In the genomic region with DNA sequence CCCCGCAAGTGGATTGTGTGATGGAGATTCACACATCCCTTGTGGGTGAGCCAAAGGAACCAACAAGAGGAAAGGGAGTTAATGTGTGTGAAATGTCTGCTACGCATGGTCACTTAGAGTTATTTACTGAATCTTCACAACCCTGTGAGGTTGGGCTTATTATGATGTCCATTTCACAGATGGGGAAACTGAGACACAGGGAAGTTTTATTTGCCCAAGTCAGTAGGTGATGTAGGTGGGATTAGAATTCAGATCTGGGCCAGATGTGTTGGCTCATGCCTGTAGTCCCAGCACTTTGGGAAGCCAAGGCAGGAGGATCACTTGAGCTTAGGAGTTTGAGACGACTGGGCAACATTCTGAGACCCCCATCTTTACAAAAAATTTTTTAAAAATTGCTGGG, we compare ENCODE assay signal across 10 cellular contexts. TPM values are rescaled to one million over a fixed set of nuclear protein-coding genes. Genes with fewer than 3 reads are reported as not detected.
"Had no signal": no experiment of that assay in that cellular context is flagged by ENCODE, and none has a peak within 500 bp of the region (broad histone marks: within the 10 kb centered on the region; RNA-seq: fewer than 3 reads in every experiment).

No MANE protein-coding gene starts in this region.

- H3K4me2 ChIP-seq: GM23338, KMS-11 had no signal

- DNase-seq: H7, HFFc6, IMR-90, Karpas-422, KBM-7 had no signal

- H3K9me3 Mint-ChIP-seq: GM23338, HFFc6 had no signal

- ATAC-seq: GM23338, HCT116 had no signal

- H3K36me3 ChIP-seq: HAP-1 had no signal

- H3K9me3 ChIP-seq: HAP-1 had no signal

- H3K27ac ChIP-seq: KMS-11 had no signal

- H3K4me3 ChIP-seq: GM23338, HAP-1 had no signal

- H3K4me3 Mint-ChIP-seq: GM23338, HFFc6 had no signal

- H3K4me1 ChIP-seq: HAP-1 had no signal

- H2AFZ ChIP-seq: GM23338 had no signal

- H3K9ac ChIP-seq: KMS-11 had no signal

- H3K27ac Mint-ChIP-seq: GM23338, HFFc6 had no signal

RNA-seq across cellular contexts. Expression of a gene that starts 11.6 kb away (rescaled TPM):
- total RNA-seq: HFFc6, IMR-90 had no signal
- polyA plus RNA-seq: IMR-90 had no signal

RNA-seq across cellular contexts. Expression of a gene that starts 37.7 kb away (rescaled TPM):
- total RNA-seq: H7, HFFc6, HT-29, IMR-90 had no signal
- polyA plus RNA-seq: IMR-90 had no signal
